Comparison of ENCODE assay signal across 20 cellular contexts in the genomic region with DNA sequence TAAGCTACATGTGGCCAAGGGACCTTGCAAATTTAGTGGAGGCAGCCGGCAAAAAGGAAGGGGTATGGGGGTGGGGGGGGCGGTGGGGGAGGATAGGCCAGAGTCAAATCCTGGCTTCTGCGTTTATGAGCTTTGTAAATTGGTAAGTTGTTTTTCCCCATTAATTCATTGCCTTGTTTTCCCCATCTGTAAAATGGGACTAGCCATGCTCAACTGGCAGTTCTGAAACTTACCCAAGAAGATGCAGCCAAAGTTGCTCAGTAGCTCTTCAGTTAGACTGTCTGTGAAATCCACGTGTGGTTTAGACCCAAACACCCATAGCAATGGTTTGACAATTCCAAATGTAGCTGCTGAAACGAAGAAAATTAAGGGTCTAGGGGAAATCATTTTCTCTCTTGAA.
"Had no signal": no experiment of that assay in that cellular context is flagged by ENCODE, and none has a peak within 500 bp of the region (broad histone marks: within the 10 kb centered on the region; RNA-seq: fewer than 3 reads in every experiment).

No MANE protein-coding gene starts in this region.

- H3K27me3 ChIP-seq: adrenal gland, body of pancreas, brain microvascular endothelial cell had no signal

- H3K27ac ChIP-seq: adrenal gland, body of pancreas, brain microvascular endothelial cell, breast epithelium, VCaP had no signal

- H3K36me3 ChIP-seq: adrenal gland, brain microvascular endothelial cell, breast epithelium had no signal

- H3K9me3 ChIP-seq: adrenal gland, body of pancreas, breast epithelium had no signal

- DNase-seq: activated B cell treated with CpG ODN at 0.5 μM for 24 hours, amniotic stem cell, aorta had no signal

- H3K9me3 Mint-ChIP-seq: activated B cell treated with CpG ODN at 0.5 μM for 24 hours; activated CD4-positive, alpha-beta memory T cell treated with anti-CD3 and anti-CD28 coated beads for 36 hours; activated CD4-positive, alpha-beta T cell treated with anti-CD3 and anti-CD28 coated beads, Interleukin-2, amount 10 ng/mL, durations not matched to agents 24 days and 14 days; activated CD8-positive, alpha-beta T cell treated with anti-CD3 and anti-CD28 coated beads for 36 hours; activated naive CD4-positive, alpha-beta T cell treated with anti-CD3 and anti-CD28 coated beads for 36 hours; activated naive CD4-positive, alpha-beta T cell treated with anti-CD3 and anti-CD28 coated beads, Interleukin-2, amount 50 U/mL, for 72 hours; activated naive CD8-positive, alpha-beta T cell treated with anti-CD3 and anti-CD28 coated beads for 36 hours; activated T-cell treated with anti-CD3 and anti-CD28 coated beads, Interleukin-2, amount 50 U/mL, for 4 hours; activated T-cell treated with anti-CD3 and anti-CD28 coated beads, Interleukin-2, amount 50 U/mL, for 72 hours; activated T-helper 1 cell treated with anti-CD3 and anti-CD28 coated beads, Interleukin-12 subunit alpha, Interleukin-12 subunit beta, Interleukin-2, Interleukin-4 antibody, amounts not matched to agents 30 ng/mL and 10 ng/mL and 1 ng/mL, durations not matched to agents 14 hours and 24 hours and 36 hours; activated T-helper 17 cell treated with anti-CD3 and anti-CD28 coated beads, Interleukin-2, amount 50 U/mL, for 72 hours; T-helper 1 cell treated with Interleukin-12 subunit alpha and Interleukin-12 subunit beta and Interleukin-4 antibody, amounts not matched to agents 30 μg/mL and 1 μg/mL, for 36 hours; T-helper 2 cell treated with Interferon-gamma antibody and Interleukin-4, amounts not matched to agents 5 μg/mL and 100 μg/mL, for 36 hours had no signal

- H3K4me3 ChIP-seq: adrenal gland, body of pancreas, breast epithelium had no signal

- H3K27ac Mint-ChIP-seq: activated B cell treated with CpG ODN at 0.5 μM for 24 hours; activated CD4-positive, alpha-beta memory T cell treated with anti-CD3 and anti-CD28 coated beads for 36 hours; activated CD4-positive, alpha-beta T cell treated with anti-CD3 and anti-CD28 coated beads, Interleukin-2, amount 10 ng/mL, durations not matched to agents 24 days and 14 days; activated CD8-positive, alpha-beta T cell treated with anti-CD3 and anti-CD28 coated beads for 36 hours; activated naive CD4-positive, alpha-beta T cell treated with anti-CD3 and anti-CD28 coated beads for 36 hours; activated naive CD4-positive, alpha-beta T cell treated with anti-CD3 and anti-CD28 coated beads, Interleukin-2, amount 50 U/mL, for 72 hours; activated naive CD8-positive, alpha-beta T cell treated with anti-CD3 and anti-CD28 coated beads for 36 hours; activated T-cell treated with anti-CD3 and anti-CD28 coated beads, Interleukin-2, amount 50 U/mL, for 72 hours; activated T-helper 1 cell treated with anti-CD3 and anti-CD28 coated beads, Interleukin-12 subunit alpha, Interleukin-12 subunit beta, Interleukin-2, Interleukin-4 antibody, amounts not matched to agents 30 ng/mL and 10 ng/mL and 1 ng/mL, durations not matched to agents 14 hours and 24 hours and 36 hours; activated T-helper 17 cell treated with anti-CD3 and anti-CD28 coated beads, Interleukin-2, amount 50 U/mL, for 72 hours; T-helper 1 cell treated with Interleukin-12 subunit alpha and Interleukin-12 subunit beta and Interleukin-4 antibody, amounts not matched to agents 30 μg/mL and 1 μg/mL, for 36 hours; T-helper 2 cell treated with Interferon-gamma antibody and Interleukin-4, amounts not matched to agents 5 μg/mL and 100 μg/mL, for 36 hours had no signal

- H3K4me1 ChIP-seq: adrenal gland, body of pancreas, breast epithelium had no signal

- H3K36me3 Mint-ChIP-seq: activated CD4-positive, alpha-beta memory T cell treated with anti-CD3 and anti-CD28 coated beads for 36 hours; activated naive CD4-positive, alpha-beta T cell treated with anti-CD3 and anti-CD28 coated beads, Interleukin-2, amount 50 U/mL, for 72 hours; activated naive CD8-positive, alpha-beta T cell treated with anti-CD3 and anti-CD28 coated beads for 36 hours had no signal

- H3K4me1 Mint-ChIP-seq: activated B cell treated with CpG ODN at 0.5 μM for 24 hours; activated CD4-positive, alpha-beta T cell treated with anti-CD3 and anti-CD28 coated beads, Interleukin-2, amount 10 ng/mL, durations not matched to agents 24 days and 14 days; activated naive CD8-positive, alpha-beta T cell treated with anti-CD3 and anti-CD28 coated beads for 36 hours; activated T-helper 17 cell treated with anti-CD3 and anti-CD28 coated beads, Interleukin-2, amount 50 U/mL, for 72 hours had no signal

- H3K4me3 Mint-ChIP-seq: activated B cell treated with CpG ODN at 0.5 μM for 24 hours; activated CD4-positive, alpha-beta memory T cell treated with anti-CD3 and anti-CD28 coated beads for 36 hours; activated CD4-positive, alpha-beta T cell treated with anti-CD3 and anti-CD28 coated beads, Interleukin-2, amount 10 ng/mL, durations not matched to agents 24 days and 14 days; activated CD8-positive, alpha-beta T cell treated with anti-CD3 and anti-CD28 coated beads for 36 hours; activated naive CD4-positive, alpha-beta T cell treated with anti-CD3 and anti-CD28 coated beads for 36 hours; activated naive CD8-positive, alpha-beta T cell treated with anti-CD3 and anti-CD28 coated beads for 36 hours; activated T-cell treated with anti-CD3 and anti-CD28 coated beads, Interleukin-2, amount 50 U/mL, for 4 hours; activated T-cell treated with anti-CD3 and anti-CD28 coated beads, Interleukin-2, amount 50 U/mL, for 72 hours; activated T-helper 1 cell treated with anti-CD3 and anti-CD28 coated beads, Interleukin-12 subunit alpha, Interleukin-12 subunit beta, Interleukin-2, Interleukin-4 antibody, amounts not matched to agents 30 ng/mL and 10 ng/mL and 1 ng/mL, durations not matched to agents 14 hours and 24 hours and 36 hours; activated T-helper 17 cell treated with anti-CD3 and anti-CD28 coated beads, Interleukin-2, amount 50 U/mL, for 72 hours; T-helper 1 cell treated with Interleukin-12 subunit alpha and Interleukin-12 subunit beta and Interleukin-4 antibody, amounts not matched to agents 30 μg/mL and 1 μg/mL, for 36 hours; T-helper 2 cell treated with Interferon-gamma antibody and Interleukin-4, amounts not matched to agents 5 μg/mL and 100 μg/mL, for 36 hours had no signal
